ENCODE assay signal across 20 cellular contexts in genomic region chr20:63958471-63958870, GRCh38. TPM values are rescaled to one million over a fixed set of nuclear protein-coding genes. Genes with fewer than 3 reads are reported as not detected.
DNase-seq lines count a peak whose midpoint lies in the region; ATAC-seq and TF ChIP-seq lines count a peak whose summit lies in the region.
"Had no signal": no experiment of that assay in that cellular context is flagged by ENCODE, and none has a peak within 500 bp of the region (broad histone marks: within the 10 kb centered on the region; RNA-seq: fewer than 3 reads in every experiment).

No MANE protein-coding gene starts in this region.

- peaks cover 33% of the 10 kb centered on the region for H3K4me1 Mint-ChIP-seq in activated CD4-positive, alpha-beta T cell treated with anti-CD3 and anti-CD28 coated beads, Interleukin-2, amount 10 ng/mL, durations not matched to agents 7 days and 5 days
- peaks cover 24% of the 10 kb centered on the region for H3K4me1 Mint-ChIP-seq in activated T-helper 2 cell treated with anti-CD3 and anti-CD28 coated beads, Interferon-gamma antibody, Interleukin-2, Interleukin-4, amounts not matched to agents 10 μg/mL and 5 μg/mL and 100 μg/mL, durations not matched to agents 14 hours and 24 hours and 36 hours (ENCODE audit: low read depth)
- H3K4me1 Mint-ChIP-seq in neural crest cell = peaks cover 17% of the 10 kb centered on the region

- DNase-seq in activated CD4-positive, alpha-beta T cell treated with anti-CD3 and anti-CD28 coated beads, Interleukin-2, amount 10 ng/mL, durations not matched to agents 7 days and 5 days = no peak
- DNase-seq in activated CD4-positive, alpha-beta T cell treated with anti-CD3 and anti-CD28 coated beads, Interleukin-2, amount 50 U/mL, for 1 hour = no peak
- DNase-seq in activated T-helper 2 cell treated with anti-CD3 and anti-CD28 coated beads, Interferon-gamma antibody, Interleukin-2, Interleukin-4, amounts not matched to agents 10 μg/mL and 5 μg/mL and 100 μg/mL, durations not matched to agents 14 hours and 24 hours and 36 hours (ENCODE audit: low spot score) = no peak
- DNase-seq in neural crest cell (ENCODE audit: low read depth, low spot score) (no peak), SKM-1 treated with dmso at 0.1 percent for 144 hours (lab: John Stamatoyannopoulos, UW; ENCODE audit: unreplicated experiment) (no peak)
- no peak for DNase-seq in stimulated activated CD8-positive, alpha-beta memory T cell treated with anti-CD3 and anti-CD28 coated beads, Interleukin-4, amount 100 ng/mL, for 48 hours
- DNase-seq: dermis blood vessel endothelial cell; gastrocnemius medialis; GOT3; MV-4-11; NCI-H187 treated with DMSO at 0.1 percent for 48 hours; NCI-H446; NK-92 treated with Interleukin-12 subunit alpha and Interleukin-12 subunit beta, amount 100 ng/mL, for 24 hours; occipital lobe; stimulated activated naive B cell treated with anti-CD40 and anti-IgM and Interleukin-4, amounts not matched to agents 10 μg/mL and 1 μg/mL and 100 μg/mL, for 72 hours had no signal

- TF ChIP-seq CTCF in Loucy (conservative IDR thresholded peaks at IDR 0.05; ENCODE audit: low read length) (no peak), neural crest cell (conservative IDR thresholded peaks at IDR 0.05) (no peak)

- POLR2A ChIA-PET in activated CD4-positive, alpha-beta T cell treated with anti-CD3 and anti-CD28 coated beads, Interleukin-2, amount 10 ng/mL, durations not matched to agents 7 days and 5 days (lab: Charles Lee) = no interaction called here

- no peaks in the 10 kb centered on the region for H3K9me3 Mint-ChIP-seq in activated CD4-positive, alpha-beta T cell treated with anti-CD3 and anti-CD28 coated beads, Interleukin-2, amount 10 ng/mL, durations not matched to agents 7 days and 5 days
- H3K9me3 Mint-ChIP-seq in activated T-helper 2 cell treated with anti-CD3 and anti-CD28 coated beads, Interferon-gamma antibody, Interleukin-2, Interleukin-4, amounts not matched to agents 10 μg/mL and 5 μg/mL and 100 μg/mL, durations not matched to agents 14 hours and 24 hours and 36 hours = no peaks in the 10 kb centered on the region
- H3K9me3 Mint-ChIP-seq in neural crest cell = no peaks in the 10 kb centered on the region
- H3K9me3 Mint-ChIP-seq: CD4-positive, CD25-positive, alpha-beta regulatory T cell; stimulated activated naive B cell treated with anti-CD40 and anti-IgM and Interleukin-4, amounts not matched to agents 10 μg/mL and 1 μg/mL and 100 μg/mL, for 72 hours had no signal

- no peak overlapping the region for H3K4me3 Mint-ChIP-seq in activated CD4-positive, alpha-beta T cell treated with anti-CD3 and anti-CD28 coated beads, Interleukin-2, amount 10 ng/mL, durations not matched to agents 7 days and 5 days
- H3K4me3 Mint-ChIP-seq in activated T-helper 2 cell treated with anti-CD3 and anti-CD28 coated beads, Interferon-gamma antibody, Interleukin-2, Interleukin-4, amounts not matched to agents 10 μg/mL and 5 μg/mL and 100 μg/mL, durations not matched to agents 14 hours and 24 hours and 36 hours (ENCODE audit: low read depth) = no peak overlapping the region
- H3K4me3 Mint-ChIP-seq in neural crest cell = peak overlapping the region; percentile 73

- no peaks in the 10 kb centered on the region for H3K27me3 ChIP-seq in Loucy (ENCODE audit: insufficient read depth, low read length, poor library complexity, severe bottlenecking)
- H3K27me3 ChIP-seq: gastrocnemius medialis, left lung, upper lobe of left lung had no signal

- no peak overlapping the region for H3K4me3 ChIP-seq in Loucy (ENCODE audit: low read length, poor library complexity, severe bottlenecking)
- H3K4me3 ChIP-seq: gastrocnemius medialis, left lung, upper lobe of left lung had no signal

- no peaks in the 10 kb centered on the region for H3F3A ChIP-seq in Loucy (ENCODE audit: low read depth)

- peaks cover 27% of the 10 kb centered on the region for H3K79me2 ChIP-seq in Loucy (ENCODE audit: insufficient read depth, low read length)

- H3K27me3 Mint-ChIP-seq in activated CD4-positive, alpha-beta T cell treated with anti-CD3 and anti-CD28 coated beads, Interleukin-2, amount 10 ng/mL, durations not matched to agents 7 days and 5 days = no peaks in the 10 kb centered on the region
- no peaks in the 10 kb centered on the region for H3K27me3 Mint-ChIP-seq in activated T-helper 2 cell treated with anti-CD3 and anti-CD28 coated beads, Interferon-gamma antibody, Interleukin-2, Interleukin-4, amounts not matched to agents 10 μg/mL and 5 μg/mL and 100 μg/mL, durations not matched to agents 14 hours and 24 hours and 36 hours (ENCODE audit: low read depth)
- H3K27me3 Mint-ChIP-seq in neural crest cell (ENCODE audit: low read depth) = no peaks in the 10 kb centered on the region
- H3K27me3 Mint-ChIP-seq: CD4-positive, CD25-positive, alpha-beta regulatory T cell; stimulated activated naive B cell treated with anti-CD40 and anti-IgM and Interleukin-4, amounts not matched to agents 10 μg/mL and 1 μg/mL and 100 μg/mL, for 72 hours had no signal

- H4K20me1 ChIP-seq in Loucy (ENCODE audit: insufficient read depth, low read length, poor library complexity, severe bottlenecking) = peaks cover 19% of the 10 kb centered on the region

- H3K9me2 ChIP-seq in Loucy (replicated peaks; ENCODE audit: low read depth, low read length) = no peaks in the 10 kb centered on the region

- peaks cover 8% of the 10 kb centered on the region for H3K36me3 Mint-ChIP-seq in activated CD4-positive, alpha-beta T cell treated with anti-CD3 and anti-CD28 coated beads, Interleukin-2, amount 10 ng/mL, durations not matched to agents 7 days and 5 days (ENCODE audit: low read depth)
- H3K36me3 Mint-ChIP-seq in activated T-helper 2 cell treated with anti-CD3 and anti-CD28 coated beads, Interferon-gamma antibody, Interleukin-2, Interleukin-4, amounts not matched to agents 10 μg/mL and 5 μg/mL and 100 μg/mL, durations not matched to agents 14 hours and 24 hours and 36 hours (ENCODE audit: low read depth) = peaks cover 39% of the 10 kb centered on the region
- H3K36me3 Mint-ChIP-seq in neural crest cell (ENCODE audit: low read depth) = no peaks in the 10 kb centered on the region

- H3K9ac ChIP-seq in Loucy (ENCODE audit: low read depth, low read length, poor library complexity, severe bottlenecking) = peak overlapping the region; percentile 70

- no peak for ATAC-seq in HG02763 (IDR thresholded peaks at IDR 0.05; ENCODE audit: unreplicated experiment)
- ATAC-seq: gastrocnemius medialis; left lung; stimulated activated naive B cell treated with anti-CD40 and anti-IgM and Interleukin-4, amounts not matched to agents 10 μg/mL and 1 μg/mL and 100 μg/mL, for 72 hours had no signal

- H3K9me3 ChIP-seq in Loucy (ENCODE audit: insufficient read depth, low read depth, low read length) = no peaks in the 10 kb centered on the region
- H3K9me3 ChIP-seq: gastrocnemius medialis, left lung, upper lobe of left lung had no signal

- H3K27ac Mint-ChIP-seq in activated CD4-positive, alpha-beta T cell treated with anti-CD3 and anti-CD28 coated beads, Interleukin-2, amount 10 ng/mL, durations not matched to agents 7 days and 5 days = peak overlapping the region; percentile 76
- peak overlapping the region; percentile 38 for H3K27ac Mint-ChIP-seq in activated T-helper 2 cell treated with anti-CD3 and anti-CD28 coated beads, Interferon-gamma antibody, Interleukin-2, Interleukin-4, amounts not matched to agents 10 μg/mL and 5 μg/mL and 100 μg/mL, durations not matched to agents 14 hours and 24 hours and 36 hours
- no peak overlapping the region for H3K27ac Mint-ChIP-seq in neural crest cell (ENCODE audit: unreplicated experiment)

- no peak overlapping the region for H2AFZ ChIP-seq in Loucy (ENCODE audit: low read length)

- intact Hi-C loops in activated T-helper 2 cell treated with anti-CD3 and anti-CD28 coated beads, Interferon-gamma antibody, Interleukin-2, Interleukin-4, amounts not matched to agents 10 μg/mL and 5 μg/mL and 100 μg/mL, durations not matched to agents 14 hours and 24 hours and 36 hours (cut with micrococcal nuclease) = loop anchor here (5.0 kb wide), 1 partner anchor 421 kb away; the partner anchor contains the start of gene PTK6

- H3K4me2 ChIP-seq in Loucy (ENCODE audit: low read depth, low read length, poor library complexity, severe bottlenecking) = no peak overlapping the region

- CTCF ChIA-PET in activated CD4-positive, alpha-beta T cell treated with anti-CD3 and anti-CD28 coated beads, Interleukin-2, amount 10 ng/mL, durations not matched to agents 7 days and 5 days (lab: Charles Lee) = interaction anchor here (0.6 kb wide), 1 partner anchor 80 kb away, joined by 3 read pairs; no protein-coding TSS in a partner anchor

- H3K36me3 ChIP-seq in Loucy (ENCODE audit: insufficient read depth, low read length) = no peaks in the 10 kb centered on the region

- peaks cover 30% of the 10 kb centered on the region for H3K4me1 ChIP-seq in Loucy (ENCODE audit: insufficient read depth, low read length, poor library complexity, severe bottlenecking)

RNA-seq across cellular contexts. Expression of gene UCKL1, which starts 2.3 kb away (rescaled TPM):
- 10 to 100 TPM; 37.8 to 41.0 TPM for total RNA-seq in activated CD4-positive, alpha-beta T cell treated with anti-CD3 and anti-CD28 coated beads, Interleukin-2, amount 10 ng/mL, durations not matched to agents 7 days and 5 days
- total RNA-seq in activated T-helper 2 cell treated with anti-CD3 and anti-CD28 coated beads, Interferon-gamma antibody, Interleukin-2, Interleukin-4, amounts not matched to agents 10 μg/mL and 5 μg/mL and 100 μg/mL, durations not matched to agents 14 hours and 24 hours and 36 hours = 48.7 and 51.2 TPM in 2 replicates
- total RNA-seq in neural crest cell = 39.3 and 39.9 TPM in 2 replicates

RNA-seq across cellular contexts. Expression of gene ZNF512B, which starts 11.3 kb away (rescaled TPM):
- total RNA-seq in activated CD4-positive, alpha-beta T cell treated with anti-CD3 and anti-CD28 coated beads, Interleukin-2, amount 10 ng/mL, durations not matched to agents 7 days and 5 days = 10 to 100 TPM; 19.3 to 21.4 TPM
- 26.2 and 27.0 TPM in 2 replicates for total RNA-seq in activated T-helper 2 cell treated with anti-CD3 and anti-CD28 coated beads, Interferon-gamma antibody, Interleukin-2, Interleukin-4, amounts not matched to agents 10 μg/mL and 5 μg/mL and 100 μg/mL, durations not matched to agents 14 hours and 24 hours and 36 hours
- total RNA-seq in neural crest cell = 33.0 and 34.0 TPM in 2 replicates

RNA-seq across cellular contexts. Expression of gene SAMD10, which starts 21.0 kb away (rescaled TPM):
- 10 to 100 TPM; 16.3 to 17.2 TPM for total RNA-seq in activated CD4-positive, alpha-beta T cell treated with anti-CD3 and anti-CD28 coated beads, Interleukin-2, amount 10 ng/mL, durations not matched to agents 7 days and 5 days
- total RNA-seq in activated T-helper 2 cell treated with anti-CD3 and anti-CD28 coated beads, Interferon-gamma antibody, Interleukin-2, Interleukin-4, amounts not matched to agents 10 μg/mL and 5 μg/mL and 100 μg/mL, durations not matched to agents 14 hours and 24 hours and 36 hours = 23.4 and 25.3 TPM in 2 replicates
- total RNA-seq in neural crest cell = 6.4 and 8.0 TPM in 2 replicates

RNA-seq across cellular contexts. Expression of gene PRPF6, which starts 22.5 kb away (rescaled TPM):
- total RNA-seq in activated CD4-positive, alpha-beta T cell treated with anti-CD3 and anti-CD28 coated beads, Interleukin-2, amount 10 ng/mL, durations not matched to agents 7 days and 5 days = 10 to 100 TPM; 67.1 to 70.8 TPM
- total RNA-seq in activated T-helper 2 cell treated with anti-CD3 and anti-CD28 coated beads, Interferon-gamma antibody, Interleukin-2, Interleukin-4, amounts not matched to agents 10 μg/mL and 5 μg/mL and 100 μg/mL, durations not matched to agents 14 hours and 24 hours and 36 hours = 68.9 and 70.3 TPM in 2 replicates
- 77.4 and 81.5 TPM in 2 replicates for total RNA-seq in neural crest cell
